Comparison of ENCODE assay signal across 14 cellular contexts in the genomic region with DNA sequence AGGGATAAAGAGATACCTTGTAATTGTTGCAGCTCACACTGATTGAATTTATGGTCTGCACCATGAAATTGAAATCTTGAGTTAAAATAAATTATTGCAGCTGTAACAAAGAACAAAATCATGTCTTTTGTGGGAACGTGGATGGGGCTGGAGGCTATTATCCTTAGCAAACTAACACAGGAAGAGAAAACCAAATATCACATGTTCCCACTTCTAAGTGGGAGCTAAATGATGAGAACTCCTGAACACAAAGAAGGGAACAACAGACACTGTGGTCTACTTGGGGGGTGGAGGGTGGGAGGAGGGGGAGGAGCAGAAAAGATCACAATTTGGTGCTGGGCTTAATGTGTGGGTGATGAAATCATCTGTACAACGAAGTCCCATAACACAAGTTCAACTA. TPM values are rescaled to one million over a fixed set of nuclear protein-coding genes. Genes with fewer than 3 reads are reported as not detected.
DNase-seq lines count a peak whose midpoint lies in the region; ATAC-seq and TF ChIP-seq lines count a peak whose summit lies in the region.
"Had no signal": no experiment of that assay in that cellular context is flagged by ENCODE, and none has a peak within 500 bp of the region (broad histone marks: within the 10 kb centered on the region; RNA-seq: fewer than 3 reads in every experiment).

No MANE protein-coding gene starts in this region.

- no peak for TF ChIP-seq CTCF in nephron (IDR thresholded peaks at IDR 0.05; ENCODE audit: unreplicated experiment in 3 of 3)
- no peak for TF ChIP-seq CTCF in activated CD8-positive, alpha-beta T cell treated with anti-CD3 and anti-CD28 coated beads for 36 hours (IDR thresholded peaks at IDR 0.05)

- in situ Hi-C loops in SK-MEL-5 (cut with HindIII; ENCODE audit: low pct_unique_long_range_greater_than_20kb, low sequenced_read_pairs) = no loop called here

- no peak for DNase-seq in activated naive CD4-positive, alpha-beta T cell treated with anti-CD3 and anti-CD28 coated beads, Interleukin-2, amount 50 U/mL, for 72 hours (ENCODE audit: low spot score in 2 of 2)
- peak; percentile 80 for DNase-seq in SK-MEL-5 (ENCODE audit: low read depth, low spot score)
- no peak for DNase-seq in activated CD8-positive, alpha-beta T cell treated with anti-CD3 and anti-CD28 coated beads for 36 hours
- DNase-seq in activated CD4-positive, alpha-beta T cell treated with anti-CD3 and anti-CD28 coated beads, Interleukin-2, amount 50 U/mL, for 4 hours = no peak
- no peak for DNase-seq in Ammon's horn (ENCODE audit: low spot score)
- DNase-seq: BE2C; CD4-positive, alpha-beta memory T cell; COR-L47; DMS153; DMS79 treated with DMSO at 0.1 percent for 48 hours; GDM1 had no signal

- peaks cover 56% of the 10 kb centered on the region for H3K4me1 Mint-ChIP-seq in activated naive CD4-positive, alpha-beta T cell treated with anti-CD3 and anti-CD28 coated beads, Interleukin-2, amount 50 U/mL, for 24 hours
- H3K4me1 Mint-ChIP-seq in nephron = peaks cover 25% of the 10 kb centered on the region
- peaks cover 28% of the 10 kb centered on the region for H3K4me1 Mint-ChIP-seq in activated CD8-positive, alpha-beta T cell treated with anti-CD3 and anti-CD28 coated beads for 36 hours (ENCODE audit: low read depth)

- POLR2A ChIA-PET in activated CD8-positive, alpha-beta T cell treated with anti-CD3 and anti-CD28 coated beads for 36 hours (lab: Charles Lee) = interaction anchor here (0.8 kb wide), 1 partner anchor 67 kb away, joined by 3 read pairs; no protein-coding TSS in a partner anchor

- no peaks in the 10 kb centered on the region for H3K27me3 Mint-ChIP-seq in activated naive CD4-positive, alpha-beta T cell treated with anti-CD3 and anti-CD28 coated beads, Interleukin-2, amount 50 U/mL, for 24 hours
- no peaks in the 10 kb centered on the region for H3K27me3 Mint-ChIP-seq in nephron (ENCODE audit: low read depth)
- H3K27me3 Mint-ChIP-seq in activated CD8-positive, alpha-beta T cell treated with anti-CD3 and anti-CD28 coated beads for 36 hours = no peaks in the 10 kb centered on the region
- H3K27me3 Mint-ChIP-seq: CD4-positive, alpha-beta memory T cell had no signal

- H3K27ac Mint-ChIP-seq in activated naive CD4-positive, alpha-beta T cell treated with anti-CD3 and anti-CD28 coated beads, Interleukin-2, amount 50 U/mL, for 24 hours = peak overlapping the region; percentile 27
- no peak overlapping the region for H3K27ac Mint-ChIP-seq in activated naive CD4-positive, alpha-beta T cell treated with anti-CD3 and anti-CD28 coated beads, Interleukin-2, amount 50 U/mL, for 72 hours
- H3K27ac Mint-ChIP-seq in nephron = peak overlapping the region; percentile 76 to 81 (median 76)
- no peak overlapping the region for H3K27ac Mint-ChIP-seq in activated CD8-positive, alpha-beta T cell treated with anti-CD3 and anti-CD28 coated beads for 36 hours

- H3K36me3 Mint-ChIP-seq in activated naive CD4-positive, alpha-beta T cell treated with anti-CD3 and anti-CD28 coated beads, Interleukin-2, amount 50 U/mL, for 24 hours = peaks cover 46% of the 10 kb centered on the region
- H3K36me3 Mint-ChIP-seq in activated naive CD4-positive, alpha-beta T cell treated with anti-CD3 and anti-CD28 coated beads, Interleukin-2, amount 50 U/mL, for 72 hours = peaks cover 21 to 57% of the 10 kb centered on the region in 2 donors
- no peaks in the 10 kb centered on the region for H3K36me3 Mint-ChIP-seq in nephron (ENCODE audit: low read depth)
- H3K36me3 Mint-ChIP-seq in activated CD8-positive, alpha-beta T cell treated with anti-CD3 and anti-CD28 coated beads for 36 hours (ENCODE audit: low read depth) = peaks cover 53% of the 10 kb centered on the region

- intact Hi-C loops in activated CD8-positive, alpha-beta T cell treated with anti-CD3 and anti-CD28 coated beads for 36 hours (cut with micrococcal nuclease) = no loop called here

- H3K9me3 Mint-ChIP-seq in activated naive CD4-positive, alpha-beta T cell treated with anti-CD3 and anti-CD28 coated beads, Interleukin-2, amount 50 U/mL, for 24 hours = no peaks in the 10 kb centered on the region
- no peaks in the 10 kb centered on the region for H3K9me3 Mint-ChIP-seq in activated naive CD4-positive, alpha-beta T cell treated with anti-CD3 and anti-CD28 coated beads, Interleukin-2, amount 50 U/mL, for 72 hours
- H3K9me3 Mint-ChIP-seq in nephron = no peaks in the 10 kb centered on the region
- no peaks in the 10 kb centered on the region for H3K9me3 Mint-ChIP-seq in activated CD8-positive, alpha-beta T cell treated with anti-CD3 and anti-CD28 coated beads for 36 hours

- CTCF ChIA-PET in activated CD8-positive, alpha-beta T cell treated with anti-CD3 and anti-CD28 coated beads for 36 hours (lab: Charles Lee) = interaction anchor here (0.7 to 0.9 kb wide), 2 partner anchors 22 to 68 kb away, joined by 3 read pairs; partner anchors contain the start of gene ERP27

- no peak overlapping the region for H3K4me3 Mint-ChIP-seq in activated naive CD4-positive, alpha-beta T cell treated with anti-CD3 and anti-CD28 coated beads, Interleukin-2, amount 50 U/mL, for 24 hours
- H3K4me3 Mint-ChIP-seq in nephron = no peak overlapping the region
- no peak overlapping the region for H3K4me3 Mint-ChIP-seq in activated CD8-positive, alpha-beta T cell treated with anti-CD3 and anti-CD28 coated beads for 36 hours
- H3K4me3 Mint-ChIP-seq: CD4-positive, alpha-beta memory T cell had no signal

- ATAC-seq in activated naive CD4-positive, alpha-beta T cell treated with anti-CD3 and anti-CD28 coated beads, Interleukin-2, amount 50 U/mL, for 72 hours = no peak
- ATAC-seq in activated CD8-positive, alpha-beta T cell treated with anti-CD3 and anti-CD28 coated beads for 36 hours = no peak
- ATAC-seq: HCT116 had no signal

RNA-seq across cellular contexts. Expression of gene ERP27, which starts 22.6 kb away (rescaled TPM):
- total RNA-seq in activated naive CD4-positive, alpha-beta T cell treated with anti-CD3 and anti-CD28 coated beads, Interleukin-2, amount 50 U/mL, for 72 hours = 1 to 10 TPM; 1.5 to 5.0 TPM
- total RNA-seq in SK-MEL-5 (2014; rRNA removed; shearing (Covaris generic)) = 0.61 and 0.74 TPM in 2 replicates
- 1.1 and 1.6 TPM in 2 replicates for polyA plus RNA-seq in SK-MEL-5 (2015; cell fraction: cytosol; rRNA removed)
- polyA plus RNA-seq in SK-MEL-5 (2015; cell fraction: nucleus; rRNA removed) = 1.3 and 5.2 TPM in 2 replicates
- 1 to 10 TPM; 2.3 to 3.4 TPM for total RNA-seq in activated CD8-positive, alpha-beta T cell treated with anti-CD3 and anti-CD28 coated beads for 36 hours

RNA-seq across cellular contexts. Expression of gene MGP, which starts 30.1 kb away (rescaled TPM):
- under 1 TPM in 1 of 2 donors, not detected in 1; 0.47 TPM for total RNA-seq in activated naive CD4-positive, alpha-beta T cell treated with anti-CD3 and anti-CD28 coated beads, Interleukin-2, amount 50 U/mL, for 72 hours
- total RNA-seq in SK-MEL-5 (2014; rRNA removed; shearing (Covaris generic)) = 402 and 415 TPM in 2 replicates
- polyA plus RNA-seq in SK-MEL-5 (2015; cell fraction: cytosol; rRNA removed) = 169 and 276 TPM in 2 replicates
- polyA plus RNA-seq in SK-MEL-5 (2015; cell fraction: nucleus; rRNA removed) = 34.3 and 59.2 TPM in 2 replicates
- total RNA-seq in activated CD8-positive, alpha-beta T cell treated with anti-CD3 and anti-CD28 coated beads for 36 hours = not detected
- polyA plus RNA-seq: CD4-positive, alpha-beta memory T cell had no signal

RNA-seq across cellular contexts. Expression of gene ARHGDIB, which starts 45.7 kb away (rescaled TPM):
- total RNA-seq in activated naive CD4-positive, alpha-beta T cell treated with anti-CD3 and anti-CD28 coated beads, Interleukin-2, amount 50 U/mL, for 72 hours = 100 to 1,000 TPM; 667 to 811 TPM
- total RNA-seq in SK-MEL-5 (2014; rRNA removed; shearing (Covaris generic)) = 0.63 and 2.6 TPM in 2 replicates
- 1.1 and 1.4 TPM in 2 replicates for polyA plus RNA-seq in SK-MEL-5 (2015; cell fraction: cytosol; rRNA removed)
- polyA plus RNA-seq in SK-MEL-5 (2015; cell fraction: nucleus; rRNA removed) = 6.0 TPM in 1 of 2 replicates, not detected in the other
- 100 to 1,000 TPM; 765 to 771 TPM for total RNA-seq in activated CD8-positive, alpha-beta T cell treated with anti-CD3 and anti-CD28 coated beads for 36 hours

RNA-seq across cellular contexts. Expression of gene PDE6H, which starts 57.1 kb away (rescaled TPM):
- not detected for total RNA-seq in activated naive CD4-positive, alpha-beta T cell treated with anti-CD3 and anti-CD28 coated beads, Interleukin-2, amount 50 U/mL, for 72 hours
- total RNA-seq in SK-MEL-5 (2014; rRNA removed; shearing (Covaris generic)) = not detected in 2 replicates
- not detected in 2 replicates for polyA plus RNA-seq in SK-MEL-5 (2015; cell fraction: cytosol; rRNA removed)
- polyA plus RNA-seq in SK-MEL-5 (2015; cell fraction: nucleus; rRNA removed) = not detected in 2 replicates
- not detected for total RNA-seq in activated CD8-positive, alpha-beta T cell treated with anti-CD3 and anti-CD28 coated beads for 36 hours
- total RNA-seq: CD4-positive, alpha-beta memory T cell had no signal
- polyA plus RNA-seq: CD4-positive, alpha-beta memory T cell had no signal

Comparison
In these comparisons a context has a peak if more than half of its experiments do, and no peak if none do; other contexts are left out.
1. H3K27ac Mint-ChIP-seq: peak in activated naive CD4-positive, alpha-beta T cell treated with anti-CD3 and anti-CD28 coated beads, Interleukin-2, amount 50 U/mL, for 24 hours (single experiment) and nephron (3 of 3); none in activated naive CD4-positive, alpha-beta T cell treated with anti-CD3 and anti-CD28 coated beads, Interleukin-2, amount 50 U/mL, for 72 hours (0 of 2) and activated CD8-positive, alpha-beta T cell treated with anti-CD3 and anti-CD28 coated beads for 36 hours (single experiment).
2. RNA of gene MGP, which starts 30.1 kb away (total RNA-seq): 402 to 415 TPM in SK-MEL-5; 0.47 TPM in activated naive CD4-positive, alpha-beta T cell treated with anti-CD3 and anti-CD28 coated beads, Interleukin-2, amount 50 U/mL, for 72 hours and not detected in activated CD8-positive, alpha-beta T cell treated with anti-CD3 and anti-CD28 coated beads for 36 hours; every median in the first group is over 100 times any median in the second.
3. RNA of gene ARHGDIB, which starts 45.7 kb away (total RNA-seq): 667 to 811 TPM in activated naive CD4-positive, alpha-beta T cell treated with anti-CD3 and anti-CD28 coated beads, Interleukin-2, amount 50 U/mL, for 72 hours and 765 to 771 TPM in activated CD8-positive, alpha-beta T cell treated with anti-CD3 and anti-CD28 coated beads for 36 hours; 0.63 to 2.6 TPM in SK-MEL-5; every median in the first group is over 100 times any median in the second.